Comparison of ENCODE assay signal across 31 cellular contexts in the genomic region with DNA sequence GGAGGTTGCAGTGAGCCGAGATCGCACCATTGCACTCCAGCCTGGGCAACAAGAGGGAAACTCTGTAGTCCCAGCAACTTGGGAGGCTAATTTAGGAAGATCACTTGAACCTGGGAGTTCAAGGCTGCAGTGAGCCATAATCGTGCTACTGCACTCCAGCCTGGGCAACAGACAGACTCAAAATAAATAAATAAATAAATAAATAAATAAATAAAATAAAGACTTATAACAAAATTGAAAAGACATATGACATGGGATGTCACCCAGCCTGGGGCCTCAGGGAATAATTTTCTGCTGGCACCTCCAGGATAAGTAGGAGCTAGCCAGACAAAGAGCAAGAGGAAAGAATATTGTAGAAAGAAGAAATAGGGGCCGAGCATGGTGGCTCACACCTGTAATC.
"Had no signal": no experiment of that assay in that cellular context is flagged by ENCODE, and none has a peak within 500 bp of the region (broad histone marks: within the 10 kb centered on the region; RNA-seq: fewer than 3 reads in every experiment).

No MANE protein-coding gene starts in this region.

- H3K27me3 ChIP-seq: adrenal gland, ascending aorta, body of pancreas, brain microvascular endothelial cell, breast epithelium, cardiac muscle cell had no signal

- H3K27ac ChIP-seq: adrenal gland, ascending aorta, body of pancreas, brain microvascular endothelial cell, breast epithelium, cardiac muscle cell had no signal

- H3K4me1 ChIP-seq: body of pancreas, breast epithelium had no signal

- DNase-seq: activated effector memory CD4-positive, alpha-beta T cell treated with anti-CD3 and anti-CD28 coated beads, Interleukin-2, amount 50 U/mL, for 16 hours; activated effector memory CD4-positive, alpha-beta T cell treated with Interleukin-2 at 50 U/mL for 16 hours; activated gamma-delta T cell; activated gamma-delta T cell treated with Interleukin-2 at 50 U/mL for 16 hours; activated naive CD4-positive, alpha-beta T cell; activated naive CD4-positive, alpha-beta T cell treated with anti-CD3 and anti-CD28 coated beads for 36 hours; activated naive CD4-positive, alpha-beta T cell treated with anti-CD3 and anti-CD28 coated beads, Interleukin-2, amount 10 ng/mL, durations not matched to agents 7 days and 5 days; activated naive CD4-positive, alpha-beta T cell treated with anti-CD3 and anti-CD28 coated beads, Interleukin-2, amount 50 U/mL, for 16 hours; activated naive CD4-positive, alpha-beta T cell treated with Interleukin-2 at 50 U/mL for 16 hours; activated naive CD8-positive, alpha-beta T cell treated with anti-CD3 and anti-CD28 coated beads for 36 hours; activated naive CD8-positive, alpha-beta T cell treated with anti-CD3 and anti-CD28 coated beads, Interleukin-2, amount 10 ng/mL, durations not matched to agents 7 days and 5 days; activated naive CD8-positive, alpha-beta T cell treated with anti-CD3 and anti-CD28 coated beads, Interleukin-2, amount 50 U/mL, for 24 hours; activated T-cell treated with anti-CD3 and anti-CD28 coated beads for 4 hours; activated T-cell treated with anti-CD3 and anti-CD28 coated beads, Interleukin-2, amount 50 U/mL, for 1 hour; activated T-cell treated with anti-CD3 and anti-CD28 coated beads, Interleukin-2, amount 50 U/mL, for 24 hours; activated T-cell treated with anti-CD3 and anti-CD28 coated beads, Interleukin-2, amount 50 U/mL, for 4 hours; activated T-cell treated with anti-CD3 and anti-CD28 coated beads, Interleukin-2, amount 50 U/mL, for 48 hours; activated T-cell treated with anti-CD3 and anti-CD28 coated beads, Interleukin-2, amount 50 U/mL, for 72 hours; adrenal gland; amniotic stem cell; amygdala; anterior cingulate cortex; aorta; body of pancreas; brain microvascular endothelial cell; caudate nucleus; central memory CD4-positive, alpha-beta T cell; cerebellar nuclear complex had no signal

- H3K36me3 ChIP-seq: adrenal gland, ascending aorta, brain microvascular endothelial cell, breast epithelium, cardiac muscle cell had no signal

- H3K4me3 ChIP-seq: adrenal gland, ascending aorta, body of pancreas, breast epithelium, cardiac muscle cell had no signal

- H3K9me3 ChIP-seq: adrenal gland, ascending aorta, body of pancreas, breast epithelium had no signal
